In the genomic region with DNA sequence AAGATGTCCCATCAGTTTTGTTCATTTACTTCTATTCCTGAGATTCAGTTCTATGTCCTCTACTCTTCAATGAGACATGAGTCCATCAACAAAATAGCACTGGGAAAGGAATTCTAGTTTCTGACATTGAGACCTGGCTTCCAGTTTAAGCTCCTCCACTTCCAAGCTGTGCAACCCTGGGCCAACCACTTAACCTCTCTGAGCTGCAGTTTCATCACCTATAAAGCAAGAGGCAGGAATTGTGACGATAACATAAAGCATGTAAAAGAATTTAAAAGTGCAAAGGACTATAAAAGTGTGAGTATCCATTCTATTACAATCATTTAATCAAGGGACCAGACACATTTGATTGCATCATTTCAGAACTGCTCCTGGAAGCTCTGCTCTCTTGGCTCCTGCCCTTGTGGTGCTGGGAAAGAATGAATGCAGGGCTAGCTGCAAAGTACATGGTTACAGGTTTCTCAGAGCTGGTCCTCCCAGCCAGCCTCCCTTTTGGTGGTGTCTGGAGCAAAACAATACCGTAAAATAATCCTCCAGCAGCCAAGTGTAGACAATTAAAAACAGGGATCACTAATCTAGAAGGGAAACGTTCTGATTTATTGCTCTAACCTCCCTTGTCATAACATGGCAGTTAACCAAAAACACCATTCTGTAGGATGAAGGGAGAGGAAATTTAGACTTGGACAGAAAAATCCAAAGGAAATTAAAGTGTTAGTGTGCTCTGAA, we compare ENCODE assay signal across 17 cellular contexts.
DNase-seq lines count a peak whose midpoint lies in the region; ATAC-seq and TF ChIP-seq lines count a peak whose summit lies in the region.
"Had no signal": no experiment of that assay in that cellular context is flagged by ENCODE, and none has a peak within 500 bp of the region (broad histone marks: within the 10 kb centered on the region; RNA-seq: fewer than 3 reads in every experiment).

No MANE protein-coding gene starts in this region.

- H3K27me3 ChIP-seq in cardiac muscle cell: no peaks in the 10 kb centered on the region
- no peaks in the 10 kb centered on the region for H3K27me3 ChIP-seq in muscle layer of colon (ENCODE audit: control insufficient read depth in 1 of 2, insufficient read depth in 2 of 2, low read length in 2 of 2)
- H3K27me3 ChIP-seq in aorta (ENCODE audit: control insufficient read depth in 1 of 2, insufficient read depth in 2 of 2, low read length in 1 of 2): no peaks in the 10 kb centered on the region
- H3K27me3 ChIP-seq: right atrium auricular region had no signal

- intact Hi-C loops in cardiac septum (cut with DNase I): no loop called here
- intact Hi-C loops in aorta (cut with DNase I): no loop called here
- intact Hi-C loops in activated T-helper 1 cell treated with anti-CD3 and anti-CD28 coated beads, Interleukin-12 subunit alpha, Interleukin-12 subunit beta, Interleukin-2, Interleukin-4 antibody, amounts not matched to agents 30 ng/mL and 10 ng/mL and 1 ng/mL, durations not matched to agents 14 hours and 24 hours and 36 hours (cut with micrococcal nuclease): no loop called here

- peak overlapping the region; percentile 24 for H3K4me3 Mint-ChIP-seq in endothelial cell (ENCODE audit: unreplicated experiment)
- H3K4me3 Mint-ChIP-seq in activated T-helper 1 cell treated with anti-CD3 and anti-CD28 coated beads, Interleukin-12 subunit alpha, Interleukin-12 subunit beta, Interleukin-2, Interleukin-4 antibody, amounts not matched to agents 30 ng/mL and 10 ng/mL and 1 ng/mL, durations not matched to agents 14 hours and 24 hours and 36 hours: no peak overlapping the region
- H3K4me3 Mint-ChIP-seq: effector memory CD8-positive, alpha-beta T cell; naive thymus-derived CD8-positive, alpha-beta T cell had no signal

- peaks cover 24% of the 10 kb centered on the region for H3K36me3 ChIP-seq in cardiac muscle cell
- H3K36me3 ChIP-seq in muscle layer of colon (ENCODE audit: insufficient read depth, low read length): peaks cover 5% of the 10 kb centered on the region
- H3K36me3 ChIP-seq in aorta (ENCODE audit: control insufficient read depth in 1 of 2, insufficient read depth in 2 of 2, low read length in 1 of 2): peaks cover 2 to 3% of the 10 kb centered on the region in 2 donors

- WGBS in aorta, 2 donors: 33 to 36% methylated on average over 3 of the region's 3 CpGs

- H3K4me1 Mint-ChIP-seq in endothelial cell (ENCODE audit: unreplicated experiment): peaks cover 13% of the 10 kb centered on the region
- H3K4me1 Mint-ChIP-seq in activated T-helper 1 cell treated with anti-CD3 and anti-CD28 coated beads, Interleukin-12 subunit alpha, Interleukin-12 subunit beta, Interleukin-2, Interleukin-4 antibody, amounts not matched to agents 30 ng/mL and 10 ng/mL and 1 ng/mL, durations not matched to agents 14 hours and 24 hours and 36 hours (ENCODE audit: low read depth): no peaks in the 10 kb centered on the region

- no peaks in the 10 kb centered on the region for H3K9me3 ChIP-seq in cardiac muscle cell (ENCODE audit: low read depth)
- no peaks in the 10 kb centered on the region for H3K9me3 ChIP-seq in muscle layer of colon (ENCODE audit: low read length)
- H3K9me3 ChIP-seq in aorta (ENCODE audit: control insufficient read depth, low read length): no peaks in the 10 kb centered on the region
- H3K9me3 ChIP-seq: Caco-2, right atrium auricular region had no signal

- peak in 1 of 2 donors; percentile 59 for DNase-seq in cardiac muscle cell (ENCODE audit: low read depth in 1 of 2, low spot score in 1 of 2)
- DNase-seq in cardiac septum (ENCODE audit: low spot score): no peak
- no peak for DNase-seq in endothelial cell (ENCODE audit: low spot score)
- no peak for DNase-seq in aorta
- DNase-seq in pons (ENCODE audit: low spot score): no peak
- DNase-seq in activated CD4-positive, CD25-positive, alpha-beta regulatory T cell (lab: John Stamatoyannopoulos, UW): no peak
- DNase-seq in activated T-helper 1 cell treated with anti-CD3 and anti-CD28 coated beads, Interleukin-12 subunit alpha, Interleukin-12 subunit beta, Interleukin-2, Interleukin-4 antibody, amounts not matched to agents 30 ng/mL and 10 ng/mL and 1 ng/mL, durations not matched to agents 14 hours and 24 hours and 36 hours (ENCODE audit: low spot score): no peak
- DNase-seq: activated CD4-positive, alpha-beta T cell treated with anti-CD3 and anti-CD28 coated beads, Interleukin-2, amount 50 U/mL, for 48 hours; Caco-2; effector memory CD8-positive, alpha-beta T cell; left cardiac atrium; naive thymus-derived CD8-positive, alpha-beta T cell; NK-92 treated with Interleukin-12 subunit alpha and Interleukin-12 subunit beta, amount 100 ng/mL, for 24 hours; SHP77 treated with DMSO at 0.1 percent for 48 hours; stimulated activated CD4-positive, alpha-beta T cell treated with anti-CD3 and anti-CD28 coated beads, Interleukin-4, amount 100 ng/mL, for 4 hours had no signal

- TF ChIP-seq CTCF in cardiac muscle cell (IDR thresholded peaks at IDR 0.05; ENCODE audit: low read depth, low read length): no peak
- no peak for TF ChIP-seq CTCF in endothelial cell (IDR thresholded peaks at IDR 0.05; ENCODE audit: unreplicated experiment)

- peaks cover 4% of the 10 kb centered on the region for H3K27me3 Mint-ChIP-seq in endothelial cell (ENCODE audit: unreplicated experiment)
- no peaks in the 10 kb centered on the region for H3K27me3 Mint-ChIP-seq in activated T-helper 1 cell treated with anti-CD3 and anti-CD28 coated beads, Interleukin-12 subunit alpha, Interleukin-12 subunit beta, Interleukin-2, Interleukin-4 antibody, amounts not matched to agents 30 ng/mL and 10 ng/mL and 1 ng/mL, durations not matched to agents 14 hours and 24 hours and 36 hours (ENCODE audit: insufficient read depth)
- H3K27me3 Mint-ChIP-seq: effector memory CD8-positive, alpha-beta T cell; naive thymus-derived CD8-positive, alpha-beta T cell had no signal

- H3K9ac ChIP-seq in muscle layer of colon (ENCODE audit: low read length): no peak overlapping the region

- H3K27ac Mint-ChIP-seq in endothelial cell (ENCODE audit: unreplicated experiment): no peak overlapping the region
- no peak overlapping the region for H3K27ac Mint-ChIP-seq in activated T-helper 1 cell treated with anti-CD3 and anti-CD28 coated beads, Interleukin-12 subunit alpha, Interleukin-12 subunit beta, Interleukin-2, Interleukin-4 antibody, amounts not matched to agents 30 ng/mL and 10 ng/mL and 1 ng/mL, durations not matched to agents 14 hours and 24 hours and 36 hours
- H3K27ac Mint-ChIP-seq: effector memory CD8-positive, alpha-beta T cell; naive thymus-derived CD8-positive, alpha-beta T cell had no signal

- no peaks in the 10 kb centered on the region for H3K4me1 ChIP-seq in cardiac muscle cell (ENCODE audit: low read depth)
- H3K4me1 ChIP-seq in muscle layer of colon (ENCODE audit: insufficient read depth, low read length): peaks cover 23% of the 10 kb centered on the region
- no peaks in the 10 kb centered on the region for H3K4me1 ChIP-seq in aorta (ENCODE audit: control insufficient read depth in 1 of 2, insufficient read depth in 2 of 2, low read length in 2 of 2)
- H3K4me1 ChIP-seq: Caco-2 had no signal

- H3K9me3 Mint-ChIP-seq in endothelial cell (ENCODE audit: unreplicated experiment): no peaks in the 10 kb centered on the region
- H3K9me3 Mint-ChIP-seq in activated T-helper 1 cell treated with anti-CD3 and anti-CD28 coated beads, Interleukin-12 subunit alpha, Interleukin-12 subunit beta, Interleukin-2, Interleukin-4 antibody, amounts not matched to agents 30 ng/mL and 10 ng/mL and 1 ng/mL, durations not matched to agents 14 hours and 24 hours and 36 hours: no peaks in the 10 kb centered on the region
- H3K9me3 Mint-ChIP-seq: effector memory CD8-positive, alpha-beta T cell; naive thymus-derived CD8-positive, alpha-beta T cell had no signal

- H3K27ac ChIP-seq in cardiac muscle cell (peak overlapping the region; percentile 58), muscle layer of colon (ENCODE audit: low read depth, low read length) (peak overlapping the region; percentile 72), aorta (ENCODE audit: low read depth in 1 of 2, low read length in 2 of 2) (no peak overlapping the region)
- H3K27ac ChIP-seq: right atrium auricular region had no signal

- no peak overlapping the region for H3K4me3 ChIP-seq in cardiac muscle cell
- no peak overlapping the region for H3K4me3 ChIP-seq in muscle layer of colon (ENCODE audit: low read depth in 1 of 2, low read length in 2 of 2)
- H3K4me3 ChIP-seq in aorta (ENCODE audit: low read length in 2 of 2): no peak overlapping the region
- H3K4me3 ChIP-seq: right atrium auricular region had no signal

- ATAC-seq in aorta (ENCODE audit: low FRiP score): peak; percentile 50
- ATAC-seq: effector memory CD8-positive, alpha-beta T cell; naive thymus-derived CD8-positive, alpha-beta T cell had no signal

- H3K36me3 Mint-ChIP-seq in endothelial cell (ENCODE audit: low read depth, unreplicated experiment): peaks cover 47% of the 10 kb centered on the region
- peaks cover 20% of the 10 kb centered on the region for H3K36me3 Mint-ChIP-seq in activated T-helper 1 cell treated with anti-CD3 and anti-CD28 coated beads, Interleukin-12 subunit alpha, Interleukin-12 subunit beta, Interleukin-2, Interleukin-4 antibody, amounts not matched to agents 30 ng/mL and 10 ng/mL and 1 ng/mL, durations not matched to agents 14 hours and 24 hours and 36 hours (ENCODE audit: low read depth)

Comparison
In these comparisons a context has a peak if more than half of its experiments do, and no peak if none do; other contexts are left out.
1. H3K27ac ChIP-seq: peak in cardiac muscle cell (single experiment) and muscle layer of colon (single experiment); none in aorta (0 of 2).